Comparison of ENCODE assay signal across 28 cellular contexts in the genomic region with DNA sequence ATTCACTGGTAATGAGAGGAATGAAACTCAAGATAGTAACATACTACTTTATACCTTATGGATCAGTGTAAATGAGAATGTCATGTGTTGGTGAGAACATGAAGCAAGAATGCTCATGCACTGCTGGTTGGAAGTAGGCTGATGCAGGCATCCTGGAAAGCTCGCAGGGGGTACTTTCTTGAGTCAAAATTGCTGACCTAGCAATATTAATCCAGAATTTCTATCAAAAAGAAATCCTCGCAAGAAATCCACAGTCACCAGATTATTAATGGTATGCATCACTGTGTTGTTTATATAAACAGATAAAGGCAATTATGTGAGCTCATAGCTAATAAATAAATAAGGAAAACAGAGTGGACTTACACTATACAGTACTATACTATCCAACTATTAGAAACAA.
A peak's percentile ranks its signal among the peaks of the same experiment; 100 is the strongest.
DNase-seq lines count a peak whose midpoint lies in the region; ATAC-seq, FAIRE-seq and TF ChIP-seq lines count a peak whose summit lies in the region.
"Had no signal": no experiment of that assay in that cellular context is flagged by ENCODE, and none has a peak within 500 bp of the region (broad histone marks: within the 10 kb centered on the region; RNA-seq: fewer than 3 reads in every experiment).

No MANE protein-coding gene starts in this region.

- H4K8ac ChIP-seq in IMR-90 (ENCODE audit: low read depth in 2 of 2, low read length in 2 of 2) (no peak overlapping the region), H1 (ENCODE audit: extremely low read depth, insufficient read depth, low read length) (no peak overlapping the region)

- TF ChIP-seq CTCF in A549 (IDR thresholded peaks at IDR 0.05) (no peak), IMR-90 (conservative IDR thresholded peaks at IDR 0.05; ENCODE audit: low read depth, low read length) (no peak), H1 (IDR thresholded peaks at IDR 0.05; ENCODE audit: control extremely low read depth in 1 of 3, insufficient read depth in 1 of 3, low read depth in 1 of 3, low read length in 3 of 3) (no peak), nephron (IDR thresholded peaks at IDR 0.05; ENCODE audit: unreplicated experiment in 3 of 3) (no peak), osteoblast (IDR thresholded peaks at IDR 0.05; ENCODE audit: extremely low read depth, low read depth, low read length) (no peak)

- TF ChIP-seq RAD21 in A549 (conservative IDR thresholded peaks at IDR 0.05 in 1 of 2, IDR thresholded peaks at IDR 0.05 in 1 of 2) = no peak
- no peak for TF ChIP-seq RAD21 in IMR-90 (IDR thresholded peaks at IDR 0.05; ENCODE audit: low read length)
- TF ChIP-seq RAD21 in H1 (IDR thresholded peaks at IDR 0.05 in 1 of 2, conservative IDR thresholded peaks at IDR 0.05 in 1 of 2; ENCODE audit: low read depth in 2 of 2, low read length in 2 of 2) = no peak

- TF ChIP-seq POLR2A in A549 (IDR thresholded peaks at IDR 0.05; ENCODE audit: low read length) (no peak), IMR-90 (IDR thresholded peaks at IDR 0.05; ENCODE audit: low read depth, low read length) (no peak), H1 (IDR thresholded peaks at IDR 0.05; ENCODE audit: control extremely low read depth in 1 of 2, low read depth in 2 of 2, low read length in 2 of 2) (no peak)

- H3K9me3 Mint-ChIP-seq in nephron = no peaks in the 10 kb centered on the region
- H3K9me3 Mint-ChIP-seq: CD4-positive, alpha-beta T cell had no signal

- ATAC-seq in A549 (no peak), IMR-90 (ENCODE audit: low read depth) (no peak), GM21528 (IDR thresholded peaks at IDR 0.05; ENCODE audit: low FRiP score, unreplicated experiment) (no peak)
- ATAC-seq: CD8-positive, alpha-beta T cell; GM12878 had no signal

- H3K4me3 Mint-ChIP-seq in nephron = no peak overlapping the region
- H3K4me3 Mint-ChIP-seq: B cell; CD4-positive, alpha-beta T cell; CD8-positive, alpha-beta T cell had no signal

- H3K23ac ChIP-seq in IMR-90 (ENCODE audit: low read depth, low read length) = no peak overlapping the region
- no peak overlapping the region for H3K23ac ChIP-seq in H1 (ENCODE audit: insufficient read length)

- H4K5ac ChIP-seq in IMR-90 (ENCODE audit: low read depth, low read length) (no peak overlapping the region), H1 (ENCODE audit: insufficient read length, low read depth, low read length) (no peak overlapping the region)

- H2BK20ac ChIP-seq in IMR-90 (ENCODE audit: low read depth, low read length) = no peak overlapping the region
- no peak overlapping the region for H2BK20ac ChIP-seq in H1 (ENCODE audit: low read length)

- peak overlapping the region in 2 of 3 experiments; percentile 71 to 81 for H3K27ac Mint-ChIP-seq in nephron
- H3K27ac Mint-ChIP-seq: B cell; CD4-positive, alpha-beta T cell; CD8-positive, alpha-beta T cell had no signal

- H2BK12ac ChIP-seq in H1 (ENCODE audit: low read depth, low read length) = no peak overlapping the region

- H3K23me2 ChIP-seq in H1 (ENCODE audit: low read depth, low read length) = no peaks in the 10 kb centered on the region

- H3K4me3 ChIP-seq in A549 (no peak overlapping the region), IMR-90 (ENCODE audit: insufficient read depth, low read depth, low read length) (no peak overlapping the region), H1 (ENCODE audit: extremely low read depth in 1 of 4, insufficient read depth in 2 of 4, low read depth in 3 of 4, low read length in 4 of 4) (no peak overlapping the region), osteoblast (ENCODE audit: insufficient read depth, low read length) (no peak overlapping the region)
- H3K4me3 ChIP-seq: BLaER1 treated with 17β-estradiol and CSF1 and Interleukin-3, amounts not matched to agents 10 nM and 100 nM; GM12878 had no signal

- TF ChIP-seq EP300 in A549 (IDR thresholded peaks at IDR 0.05) (no peak), H1 (IDR thresholded peaks at IDR 0.05; ENCODE audit: borderline replicate concordance in 1 of 2, low read depth in 2 of 2, low read length in 2 of 2) (no peak)

- no peak overlapping the region for H2AK9ac ChIP-seq in IMR-90 (replicated peaks; ENCODE audit: low read depth, low read length, poor library complexity)

- H3K27me3 ChIP-seq in IMR-90 (ENCODE audit: control insufficient read depth, insufficient read depth, low read length) (no peaks in the 10 kb centered on the region), H1 (replicated peaks in 1 of 4; ENCODE audit: control insufficient read depth in 3 of 4, extremely low read depth in 1 of 4, insufficient read depth in 3 of 4, low read length in 3 of 4) (no peaks in the 10 kb centered on the region), osteoblast (ENCODE audit: insufficient read depth, low read length) (no peaks in the 10 kb centered on the region)
- H3K27me3 ChIP-seq: BLaER1 treated with 17β-estradiol and CSF1 and Interleukin-3, amounts not matched to agents 10 nM and 100 nM had no signal

- dilution Hi-C loops in IMR-90 (cut with HindIII; ENCODE audit: low sequenced_read_pairs, unreplicated experiment) = no loop called here

- DNase-seq in A549 (ENCODE audit: low read depth in 1 of 2, low spot score in 1 of 2) (no peak), IMR-90 (no peak), H1 (ENCODE audit: low read depth in 1 of 2, low spot score in 2 of 2) (no peak), NCI-H82 treated with DMSO at 0.1 percent for 48 hours (lab: John Stamatoyannopoulos, UW; ENCODE audit: unreplicated experiment) (no peak), osteoblast (ENCODE audit: insufficient read length, low spot score, missing footprints) (no peak)
- DNase-seq: 8988T; AML-193; Caco-2; Calu3; CD4-positive, alpha-beta T cell; CD8-positive, alpha-beta T cell; DMS153; DMS53; DMS79; DND-41; EL; GDM1 had no signal

- CTCF ChIA-PET in A549 (lab: Yijun Ruan, JAX) (interaction anchor here (0.8 to 1.1 kb wide), 2 partner anchors 12 to 64 kb away, joined by 3 to 4 read pairs; no protein-coding TSS in a partner anchor), IMR-90 (lab: Yijun Ruan, JAX) (no interaction called here), H1 (lab: Charles Lee; ENCODE audit: partially characterized antibody) (interaction anchor here (0.7 to 1.6 kb wide), 2 partner anchors 20 to 64 kb away, joined by 3 read pairs; no protein-coding TSS in a partner anchor)

- H3K9me3 ChIP-seq in A549 (no peaks in the 10 kb centered on the region), IMR-90 (ENCODE audit: control insufficient read depth, insufficient read depth, low read length) (no peaks in the 10 kb centered on the region), H1 (ENCODE audit: insufficient read depth in 2 of 2, low read depth in 1 of 2, low read length in 1 of 2) (no peaks in the 10 kb centered on the region), osteoblast (ENCODE audit: low read depth, low read length) (no peaks in the 10 kb centered on the region)
- H3K9me3 ChIP-seq: Caco-2 had no signal

- H2BK5ac ChIP-seq in IMR-90 (ENCODE audit: low read depth, low read length, poor library complexity, severe bottlenecking) (no peak overlapping the region), H1 (ENCODE audit: low read depth, low read length) (no peak overlapping the region)

- in situ Hi-C loops in IMR-90 (cut with MboI; ENCODE audit: low sequenced_read_pairs) = no loop called here

- H4K91ac ChIP-seq in IMR-90 (ENCODE audit: insufficient read depth, low read depth, low read length) (no peak overlapping the region), H1 (replicated peaks; ENCODE audit: insufficient read length, low read length) (no peak overlapping the region)

- H2BK15ac ChIP-seq in IMR-90 (ENCODE audit: low read depth, low read length) = no peak overlapping the region
- no peak overlapping the region for H2BK15ac ChIP-seq in H1 (ENCODE audit: low read length)

- no peaks in the 10 kb centered on the region for H3K27me3 Mint-ChIP-seq in nephron (ENCODE audit: low read depth)
- H3K27me3 Mint-ChIP-seq: B cell; CD4-positive, alpha-beta T cell had no signal

- H2AFZ ChIP-seq in IMR-90 (replicated peaks; ENCODE audit: low read length, poor library complexity) = no peak overlapping the region
- no peak overlapping the region for H2AFZ ChIP-seq in H1 (ENCODE audit: low read length)
- H2AFZ ChIP-seq in osteoblast (ENCODE audit: low read length) = no peak overlapping the region

- intact Hi-C loops in IMR-90 (cut with micrococcal nuclease) = no loop called here

- H3K36me3 Mint-ChIP-seq in nephron (ENCODE audit: low read depth) = no peaks in the 10 kb centered on the region
- H3K36me3 Mint-ChIP-seq: CD8-positive, alpha-beta T cell had no signal

- H3K27ac ChIP-seq in A549 = no peak overlapping the region
- H3K27ac ChIP-seq in IMR-90 (ENCODE audit: insufficient read depth, low read length) = no peak overlapping the region
- H3K27ac ChIP-seq in H1 (ENCODE audit: low read depth, low read length) = no peak overlapping the region
- H3K27ac ChIP-seq in osteoblast (ENCODE audit: low read depth, low read length) = no peak overlapping the region
- H3K27ac ChIP-seq: BLaER1 treated with 17β-estradiol and CSF1 and Interleukin-3, amounts not matched to agents 10 nM and 100 nM; C4-2B had no signal

- no peaks in the 10 kb centered on the region for H3K4me1 ChIP-seq in A549
- no peaks in the 10 kb centered on the region for H3K4me1 ChIP-seq in IMR-90 (ENCODE audit: control insufficient read depth, insufficient read depth, low read length)
- H3K4me1 ChIP-seq in H1 (replicated peaks in 1 of 4; ENCODE audit: control insufficient read depth in 3 of 4, insufficient read depth in 4 of 4, low read length in 3 of 4) = no peaks in the 10 kb centered on the region
- no peaks in the 10 kb centered on the region for H3K4me1 ChIP-seq in osteoblast (ENCODE audit: insufficient read depth, low read length)
- H3K4me1 ChIP-seq: BLaER1 treated with 17β-estradiol and CSF1 and Interleukin-3, amounts not matched to agents 10 nM and 100 nM; Caco-2 had no signal

- POLR2A ChIA-PET in A549 (lab: Yijun Ruan, JAX) (no interaction called here), IMR-90 (lab: Charles Lee; ENCODE audit: unreplicated experiment) (no interaction called here), H1 (lab: Charles Lee; ENCODE audit: partially characterized antibody) (no interaction called here)

- 1% methylated on average over 2 of the region's 2 CpGs for WGBS in A549 (ENCODE audit: missing lambda C conversion rate)
- no CpG with 5 or more reads among the region's 2 CpGs for WGBS in IMR-90 (ENCODE audit: extremely low coverage in 2 of 2, insufficient read length in 1 of 2), 2 experiments
- 88% methylated on average over 2 of the region's 2 CpGs; no CpG with 5 or more reads in 1 of the 2 experiments for WGBS in H1 (ENCODE audit: extremely low coverage in 1 of 2, insufficient coverage in 1 of 2, insufficient read length in 1 of 2, insufficient replicate concordance in 2 of 2, low coverage in 1 of 2, low lambda C conversion rate in 2 of 2, missing lambda C conversion rate in 1 of 2), 2 experiments

- no TSS peak for BruUV-seq in IMR-90 (replicated peaks; lab: Mats Ljungman, UMichigan)

- H3K9me1 ChIP-seq in IMR-90 (ENCODE audit: insufficient read depth, low read length) = no peaks in the 10 kb centered on the region

- no peaks in the 10 kb centered on the region for H3K79me2 ChIP-seq in H1 (ENCODE audit: control insufficient read depth in 1 of 2, insufficient read depth in 2 of 2, low read length in 2 of 2)
- no peaks in the 10 kb centered on the region for H3K79me2 ChIP-seq in osteoblast (ENCODE audit: insufficient read depth, low read length)

- no peak overlapping the region for H3K56ac ChIP-seq in IMR-90 (ENCODE audit: extremely low read depth, insufficient read depth, low read length)
- H3K56ac ChIP-seq in H1 (replicated peaks; ENCODE audit: insufficient read length, low read depth, low read length) = no peak overlapping the region

- FAIRE-seq in A549 (lab: Jason Lieb, UNC) (no peak), H1 (lab: Jason Lieb, UNC) (no peak)
- FAIRE-seq: A204.1, D721Med, GM12878, GM12892, GM18507, GM19239 had no signal

- H3K9ac ChIP-seq in IMR-90 (ENCODE audit: low read depth, low read length) = no peak overlapping the region
- H3K9ac ChIP-seq in H1 (replicated peaks in 1 of 4; ENCODE audit: extremely low read depth in 1 of 4, low read depth in 3 of 4, low read length in 3 of 4) = no peak overlapping the region
- H3K9ac ChIP-seq: BLaER1 treated with 17β-estradiol and CSF1 and Interleukin-3, amounts not matched to agents 10 nM and 100 nM had no signal

- H2AK5ac ChIP-seq in IMR-90 (ENCODE audit: low read depth, low read length) = no peak overlapping the region
- H2AK5ac ChIP-seq in H1 (ENCODE audit: low read depth, low read length) = no peak overlapping the region

- H2BK120ac ChIP-seq in IMR-90 (ENCODE audit: low read depth, low read length) (no peak overlapping the region), H1 (replicated peaks; ENCODE audit: low read depth, low read length) (no peak overlapping the region)

- H3K79me1 ChIP-seq in IMR-90 (ENCODE audit: low read depth in 1 of 2, low read length in 2 of 2) = no peaks in the 10 kb centered on the region
- H3K79me1 ChIP-seq in H1 (ENCODE audit: low read depth, low read length) = no peaks in the 10 kb centered on the region

- H3K18ac ChIP-seq in IMR-90 (ENCODE audit: low read depth, low read length) = no peak overlapping the region
- no peak overlapping the region for H3K18ac ChIP-seq in H1 (ENCODE audit: extremely low read depth, low read length)

- H3K4me2 ChIP-seq in A549 (no peak overlapping the region), IMR-90 (ENCODE audit: low read depth, low read length) (no peak overlapping the region), H1 (ENCODE audit: insufficient read depth in 1 of 2, low read depth in 2 of 2, low read length in 2 of 2) (no peak overlapping the region), osteoblast (ENCODE audit: insufficient read depth, low read length) (no peak overlapping the region)
- H3K4me2 ChIP-seq: BLaER1 treated with 17β-estradiol and CSF1 and Interleukin-3, amounts not matched to agents 10 nM and 100 nM had no signal

- H3K4me1 Mint-ChIP-seq in nephron = peaks cover 20% of the 10 kb centered on the region
- H3K4me1 Mint-ChIP-seq: B cell had no signal

- H3K36me3 ChIP-seq in IMR-90 (ENCODE audit: control insufficient read depth, insufficient read depth, low read length) = no peaks in the 10 kb centered on the region
- H3K36me3 ChIP-seq in H1 (ENCODE audit: control insufficient read depth in 2 of 4, insufficient read depth in 4 of 4, low read length in 3 of 4) = no peaks in the 10 kb centered on the region
- no peaks in the 10 kb centered on the region for H3K36me3 ChIP-seq in osteoblast (ENCODE audit: insufficient read depth, low read length)
- H3K36me3 ChIP-seq: BLaER1 treated with 17β-estradiol and CSF1 and Interleukin-3, amounts not matched to agents 10 nM and 100 nM had no signal

- H3K4ac ChIP-seq in IMR-90 (ENCODE audit: low read depth, low read length) (no peak overlapping the region), H1 (replicated peaks; ENCODE audit: insufficient read length, low read depth, low read length) (no peak overlapping the region)

- H3K14ac ChIP-seq in IMR-90 (replicated peaks; ENCODE audit: low read depth, low read length) (no peak overlapping the region), H1 (ENCODE audit: insufficient read length) (no peak overlapping the region)

- H4K20me1 ChIP-seq in IMR-90 (ENCODE audit: insufficient read depth, low read length) (no peaks in the 10 kb centered on the region), H1 (replicated peaks in 1 of 2; ENCODE audit: control insufficient read depth in 1 of 2, insufficient read depth in 2 of 2, low read length in 2 of 2) (no peaks in the 10 kb centered on the region), osteoblast (ENCODE audit: insufficient read depth, low read length) (no peaks in the 10 kb centered on the region)
- H4K20me1 ChIP-seq: BLaER1 treated with 17β-estradiol and CSF1 and Interleukin-3, amounts not matched to agents 10 nM and 100 nM had no signal

Comparison
In these comparisons a context has a peak if more than half of its experiments do, and no peak if none do; other contexts are left out.
1. Of the 18 proteins assayed by ChIP-seq in both H1 and A549: peak only in H1: none; only in A549: none; in both: MAFK; in neither: 17.